ENCODE assay signal across 1 cellular context in the genomic region with DNA sequence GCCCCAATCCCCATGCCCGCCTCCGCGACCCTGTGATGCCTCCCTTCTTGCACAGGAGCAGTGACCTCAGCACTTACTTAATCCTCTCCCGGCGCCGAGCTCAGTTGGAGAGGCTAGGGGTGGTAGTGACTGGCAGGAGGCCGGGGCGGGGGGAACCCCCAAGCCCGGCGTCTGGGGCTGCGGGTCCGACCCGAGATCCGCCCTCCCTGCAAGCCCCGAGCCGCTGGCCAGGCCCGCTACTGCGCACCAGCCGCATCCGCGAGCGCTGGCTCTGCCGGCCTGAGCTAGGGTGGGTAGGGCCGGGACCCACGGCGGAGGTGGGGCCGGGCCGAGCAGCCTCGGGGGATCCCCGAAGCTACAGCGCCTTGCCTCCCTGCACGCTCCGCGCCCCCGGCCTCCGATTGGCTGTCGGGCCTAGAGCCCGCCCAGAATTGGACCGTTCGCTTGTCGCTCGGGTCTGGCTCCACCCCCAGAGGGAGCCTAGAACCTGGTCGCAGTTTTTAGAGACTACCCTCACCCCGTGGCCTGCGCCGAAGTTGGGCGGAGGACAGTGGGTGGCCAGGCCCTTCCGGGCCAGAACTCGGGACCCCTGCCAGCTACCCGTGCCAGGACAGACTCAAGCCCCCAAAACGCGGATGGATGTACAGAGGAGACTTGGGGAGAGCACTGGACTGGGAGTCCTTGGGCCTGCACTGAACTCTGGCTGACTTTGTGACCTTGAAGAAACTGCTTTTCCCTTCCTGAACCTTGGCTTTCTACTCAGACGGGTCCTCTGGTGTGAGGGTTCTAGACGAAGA.
TF ChIP-seq lines count a peak whose summit lies in the region.

A gene (minus strand): TSS at position 362 of the 797 bp plus-strand sequence. CDS start 2,048 bp downstream, outside the sequence.

TF ChIP-seq in K562, 482 proteins besides CTCF, POLR2A, EP300 and RAD21 (continued from another document):
- TF ChIP-seq, protein P1, sequence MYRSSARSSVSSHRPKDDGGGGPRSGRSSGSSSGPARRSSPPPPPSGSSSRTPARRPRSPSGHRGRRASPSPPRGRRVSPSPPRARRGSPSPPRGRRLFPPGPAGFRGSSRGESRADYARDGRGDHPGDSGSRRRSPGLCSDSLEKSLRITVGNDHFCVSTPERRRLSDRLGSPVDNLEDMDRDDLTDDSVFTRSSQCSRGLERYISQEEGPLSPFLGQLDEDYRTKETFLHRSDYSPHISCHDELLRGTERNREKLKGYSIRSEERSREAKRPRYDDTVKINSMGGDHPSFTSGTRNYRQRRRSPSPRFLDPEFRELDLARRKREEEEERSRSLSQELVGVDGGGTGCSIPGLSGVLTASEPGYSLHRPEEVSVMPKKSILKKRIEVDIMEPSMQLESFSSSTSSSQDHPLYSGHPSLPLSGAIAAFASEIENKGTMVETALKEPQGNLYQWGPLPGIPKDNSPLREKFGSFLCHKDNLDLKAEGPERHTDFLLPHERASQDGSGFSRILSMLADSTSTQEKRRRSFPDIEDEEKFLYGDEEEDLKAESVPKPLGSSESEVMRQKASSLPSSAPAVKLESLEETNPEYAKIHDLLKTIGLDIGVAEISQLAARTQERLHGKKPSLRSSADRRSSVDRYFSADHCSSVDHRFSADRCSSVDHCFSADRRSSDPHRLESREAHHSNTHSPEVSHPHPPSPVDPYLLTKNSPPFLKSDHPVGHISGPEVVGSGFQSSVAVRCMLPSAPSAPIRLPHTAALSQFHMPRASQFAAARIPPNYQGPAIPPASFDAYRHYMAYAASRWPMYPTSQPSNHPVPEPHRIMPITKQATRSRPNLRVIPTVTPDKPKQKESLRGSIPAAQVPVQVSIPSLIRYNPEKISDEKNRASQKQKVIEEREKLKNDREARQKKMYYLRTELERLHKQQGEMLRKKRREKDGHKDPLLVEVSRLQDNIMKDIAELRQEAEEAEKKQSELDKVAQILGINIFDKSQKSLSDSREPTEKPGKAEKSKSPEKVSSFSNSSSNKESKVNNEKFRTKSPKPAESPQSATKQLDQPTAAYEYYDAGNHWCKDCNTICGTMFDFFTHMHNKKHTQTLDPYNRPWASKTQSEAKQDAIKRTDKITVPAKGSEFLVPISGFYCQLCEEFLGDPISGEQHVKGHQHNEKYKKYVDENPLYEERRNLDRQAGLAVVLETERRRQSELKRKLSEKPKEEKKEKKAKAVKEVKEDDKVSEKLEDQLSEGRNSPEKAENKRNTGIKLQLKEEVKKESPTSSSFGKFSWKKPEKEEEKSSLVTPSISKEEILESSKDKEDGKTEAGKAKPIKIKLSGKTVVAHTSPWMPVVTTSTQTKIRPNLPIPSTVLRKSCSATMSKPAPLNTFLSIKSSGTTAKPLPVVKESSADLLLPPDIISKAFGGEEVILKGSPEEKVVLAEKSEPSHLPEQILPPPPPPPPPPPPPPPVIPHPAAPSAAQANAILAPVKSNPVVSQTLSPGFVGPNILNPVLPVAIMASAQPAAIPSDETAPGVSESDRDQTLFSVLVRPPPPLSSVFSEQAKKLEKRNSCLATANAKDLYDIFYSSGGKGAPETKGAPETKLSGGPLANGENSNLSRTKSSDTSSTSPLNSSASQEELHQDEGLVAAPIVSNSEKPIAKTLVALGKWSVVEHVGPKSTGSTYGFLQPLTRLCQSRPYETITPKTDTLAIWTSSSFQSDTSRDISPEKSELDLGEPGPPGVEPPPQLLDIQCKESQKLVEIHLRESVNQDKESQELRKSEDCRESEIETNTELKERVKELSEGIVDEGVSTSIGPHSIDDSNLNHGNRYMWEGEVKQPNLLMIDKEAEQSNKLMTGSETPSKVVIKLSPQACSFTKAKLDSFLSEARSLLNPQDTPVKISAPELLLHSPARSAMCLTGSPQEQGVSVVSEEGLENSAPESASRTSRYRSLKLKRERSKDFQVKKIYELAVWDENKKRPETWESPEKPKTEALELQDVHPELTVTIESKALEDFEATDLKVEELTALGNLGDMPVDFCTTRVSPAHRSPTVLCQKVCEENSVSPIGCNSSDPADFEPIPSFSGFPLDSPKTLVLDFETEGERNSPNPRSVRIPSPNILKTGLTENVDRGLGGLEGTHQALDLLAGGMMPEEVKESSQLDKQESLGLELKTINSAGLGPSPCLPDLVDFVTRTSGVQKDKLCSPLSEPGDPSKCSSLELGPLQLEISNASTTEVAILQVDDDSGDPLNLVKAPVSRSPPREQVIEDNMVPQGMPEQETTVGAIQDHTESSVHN (IDR thresholded peaks at IDR 0.05; ENCODE audit: borderline replicate concordance in 1 of 2, low read depth in 1 of 2), result no peak
- no peak for TF ChIP-seq DACH1 (IDR thresholded peaks at IDR 0.05; ENCODE audit: partially characterized antibody)
- TF ChIP-seq TEAD1 (CRISPR knock-in tag; IDR thresholded peaks at IDR 0.05), result no peak
- no peak for TF ChIP-seq PML (IDR thresholded peaks at IDR 0.05; ENCODE audit: low read length)
- TF ChIP-seq CSDE1 (IDR thresholded peaks at IDR 0.05), result no peak
- TF ChIP-seq FOXM1 (IDR thresholded peaks at IDR 0.05; ENCODE audit: low read depth), result no peak
- TF ChIP-seq FOXM1 (CRISPR knock-in tag; IDR thresholded peaks at IDR 0.05; ENCODE audit: low read depth), result no peak
- TF ChIP-seq ZNF354B (CRISPR knock-in tag; IDR thresholded peaks at IDR 0.05), result no peak
- TF ChIP-seq LARP7 (IDR thresholded peaks at IDR 0.05), result no peak
- no peak for TF ChIP-seq NFRKB (IDR thresholded peaks at IDR 0.05; ENCODE audit: low read depth)
- no peak for TF ChIP-seq RHOXF2B (CRISPR knock-in tag; conservative IDR thresholded peaks at IDR 0.05)
- no peak for TF ChIP-seq ZNF408 (CRISPR knock-in tag; IDR thresholded peaks at IDR 0.05; ENCODE audit: low read depth)
- no peak for TF ChIP-seq ZNF830 (CRISPR knock-in tag; IDR thresholded peaks at IDR 0.05)
- no peak for TF ChIP-seq RBM14 (IDR thresholded peaks at IDR 0.05; ENCODE audit: borderline replicate concordance, insufficient read depth, low read depth, low read length)
- peak; percentile 51 for TF ChIP-seq POLR2G (IDR thresholded peaks at IDR 0.05; ENCODE audit: low read depth, low read length)
- TF ChIP-seq PYGO2 (tag; IDR thresholded peaks at IDR 0.05), result no peak
- no peak for TF ChIP-seq ZNF780A (CRISPR knock-in tag; IDR thresholded peaks at IDR 0.05)
- no peak for TF ChIP-seq NR1H2 (CRISPR knock-in tag; IDR thresholded peaks at IDR 0.05)
- TF ChIP-seq, protein P2, sequence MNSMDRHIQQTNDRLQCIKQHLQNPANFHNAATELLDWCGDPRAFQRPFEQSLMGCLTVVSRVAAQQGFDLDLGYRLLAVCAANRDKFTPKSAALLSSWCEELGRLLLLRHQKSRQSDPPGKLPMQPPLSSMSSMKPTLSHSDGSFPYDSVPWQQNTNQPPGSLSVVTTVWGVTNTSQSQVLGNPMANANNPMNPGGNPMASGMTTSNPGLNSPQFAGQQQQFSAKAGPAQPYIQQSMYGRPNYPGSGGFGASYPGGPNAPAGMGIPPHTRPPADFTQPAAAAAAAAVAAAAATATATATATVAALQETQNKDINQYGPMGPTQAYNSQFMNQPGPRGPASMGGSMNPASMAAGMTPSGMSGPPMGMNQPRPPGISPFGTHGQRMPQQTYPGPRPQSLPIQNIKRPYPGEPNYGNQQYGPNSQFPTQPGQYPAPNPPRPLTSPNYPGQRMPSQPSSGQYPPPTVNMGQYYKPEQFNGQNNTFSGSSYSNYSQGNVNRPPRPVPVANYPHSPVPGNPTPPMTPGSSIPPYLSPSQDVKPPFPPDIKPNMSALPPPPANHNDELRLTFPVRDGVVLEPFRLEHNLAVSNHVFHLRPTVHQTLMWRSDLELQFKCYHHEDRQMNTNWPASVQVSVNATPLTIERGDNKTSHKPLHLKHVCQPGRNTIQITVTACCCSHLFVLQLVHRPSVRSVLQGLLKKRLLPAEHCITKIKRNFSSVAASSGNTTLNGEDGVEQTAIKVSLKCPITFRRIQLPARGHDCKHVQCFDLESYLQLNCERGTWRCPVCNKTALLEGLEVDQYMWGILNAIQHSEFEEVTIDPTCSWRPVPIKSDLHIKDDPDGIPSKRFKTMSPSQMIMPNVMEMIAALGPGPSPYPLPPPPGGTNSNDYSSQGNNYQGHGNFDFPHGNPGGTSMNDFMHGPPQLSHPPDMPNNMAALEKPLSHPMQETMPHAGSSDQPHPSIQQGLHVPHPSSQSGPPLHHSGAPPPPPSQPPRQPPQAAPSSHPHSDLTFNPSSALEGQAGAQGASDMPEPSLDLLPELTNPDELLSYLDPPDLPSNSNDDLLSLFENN (IDR thresholded peaks at IDR 0.05; ENCODE audit: low read depth in 2 of 2, low read length in 2 of 2), result no peak
- no peak for TF ChIP-seq SMARCA4 (IDR thresholded peaks at IDR 0.05)
- no peak for TF ChIP-seq MCM7 (IDR thresholded peaks at IDR 0.05)
- no peak for TF ChIP-seq OTX1 (CRISPR knock-in tag; IDR thresholded peaks at IDR 0.05)
- TF ChIP-seq, protein P3, sequence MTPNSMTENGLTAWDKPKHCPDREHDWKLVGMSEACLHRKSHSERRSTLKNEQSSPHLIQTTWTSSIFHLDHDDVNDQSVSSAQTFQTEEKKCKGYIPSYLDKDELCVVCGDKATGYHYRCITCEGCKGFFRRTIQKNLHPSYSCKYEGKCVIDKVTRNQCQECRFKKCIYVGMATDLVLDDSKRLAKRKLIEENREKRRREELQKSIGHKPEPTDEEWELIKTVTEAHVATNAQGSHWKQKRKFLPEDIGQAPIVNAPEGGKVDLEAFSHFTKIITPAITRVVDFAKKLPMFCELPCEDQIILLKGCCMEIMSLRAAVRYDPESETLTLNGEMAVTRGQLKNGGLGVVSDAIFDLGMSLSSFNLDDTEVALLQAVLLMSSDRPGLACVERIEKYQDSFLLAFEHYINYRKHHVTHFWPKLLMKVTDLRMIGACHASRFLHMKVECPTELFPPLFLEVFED (CRISPR knock-in tag; conservative IDR thresholded peaks at IDR 0.05), result no peak
- TF ChIP-seq NUFIP1 (IDR thresholded peaks at IDR 0.05; ENCODE audit: partially characterized antibody), result no peak
- TF ChIP-seq PHF8 (IDR thresholded peaks at IDR 0.05; ENCODE audit: borderline replicate concordance, low read length), result peak; percentile 42; the same call in 1 of the 2 replicates
- TF ChIP-seq ETV5 (CRISPR knock-in tag; IDR thresholded peaks at IDR 0.05; ENCODE audit: low read depth), result no peak
- no peak for TF ChIP-seq XRCC4 (IDR thresholded peaks at IDR 0.05; ENCODE audit: extremely low read depth, insufficient read depth, insufficient read length)
- TF ChIP-seq THRAP3 (IDR thresholded peaks at IDR 0.05; ENCODE audit: borderline replicate concordance), result no peak
- TF ChIP-seq TCF3 (CRISPR knock-in tag; IDR thresholded peaks at IDR 0.05), result no peak
- no peak for TF ChIP-seq ZNF253 (CRISPR knock-in tag; conservative IDR thresholded peaks at IDR 0.05)
- TF ChIP-seq, protein P4, sequence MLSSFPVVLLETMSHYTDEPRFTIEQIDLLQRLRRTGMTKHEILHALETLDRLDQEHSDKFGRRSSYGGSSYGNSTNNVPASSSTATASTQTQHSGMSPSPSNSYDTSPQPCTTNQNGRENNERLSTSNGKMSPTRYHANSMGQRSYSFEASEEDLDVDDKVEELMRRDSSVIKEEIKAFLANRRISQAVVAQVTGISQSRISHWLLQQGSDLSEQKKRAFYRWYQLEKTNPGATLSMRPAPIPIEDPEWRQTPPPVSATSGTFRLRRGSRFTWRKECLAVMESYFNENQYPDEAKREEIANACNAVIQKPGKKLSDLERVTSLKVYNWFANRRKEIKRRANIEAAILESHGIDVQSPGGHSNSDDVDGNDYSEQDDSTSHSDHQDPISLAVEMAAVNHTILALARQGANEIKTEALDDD (IDR thresholded peaks at IDR 0.05), result no peak
- no peak for TF ChIP-seq POLR3A (IDR thresholded peaks at IDR 0.05; ENCODE audit: borderline replicate concordance, extremely low read depth, insufficient read depth, insufficient read length)
- TF ChIP-seq DDX20 (tag; IDR thresholded peaks at IDR 0.05; ENCODE audit: low read depth), result no peak
- no peak for TF ChIP-seq HLTF (IDR thresholded peaks at IDR 0.05)
- TF ChIP-seq CC2D1A (IDR thresholded peaks at IDR 0.05), result 0 out of 2 replicates have a peak, but pooled peaks have one; percentile 13
- TF ChIP-seq NR3C1 (CRISPR knock-in tag; IDR thresholded peaks at IDR 0.05), result no peak
- no peak for TF ChIP-seq KLF13 (tag; IDR thresholded peaks at IDR 0.05; ENCODE audit: borderline replicate concordance, low read depth)
- no peak for TF ChIP-seq SIX5 (IDR thresholded peaks at IDR 0.05; ENCODE audit: borderline replicate concordance in 1 of 2, insufficient read depth in 1 of 2, low read depth in 1 of 2, low read length in 2 of 2)
- TF ChIP-seq, protein P5, sequence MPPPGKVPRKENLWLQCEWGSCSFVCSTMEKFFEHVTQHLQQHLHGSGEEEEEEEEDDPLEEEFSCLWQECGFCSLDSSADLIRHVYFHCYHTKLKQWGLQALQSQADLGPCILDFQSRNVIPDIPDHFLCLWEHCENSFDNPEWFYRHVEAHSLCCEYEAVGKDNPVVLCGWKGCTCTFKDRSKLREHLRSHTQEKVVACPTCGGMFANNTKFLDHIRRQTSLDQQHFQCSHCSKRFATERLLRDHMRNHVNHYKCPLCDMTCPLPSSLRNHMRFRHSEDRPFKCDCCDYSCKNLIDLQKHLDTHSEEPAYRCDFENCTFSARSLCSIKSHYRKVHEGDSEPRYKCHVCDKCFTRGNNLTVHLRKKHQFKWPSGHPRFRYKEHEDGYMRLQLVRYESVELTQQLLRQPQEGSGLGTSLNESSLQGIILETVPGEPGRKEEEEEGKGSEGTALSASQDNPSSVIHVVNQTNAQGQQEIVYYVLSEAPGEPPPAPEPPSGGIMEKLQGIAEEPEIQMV (tag; conservative IDR thresholded peaks at IDR 0.05; ENCODE audit: low read depth), result no peak
- TF ChIP-seq BDP1 (IDR thresholded peaks at IDR 0.05; ENCODE audit: insufficient read depth, insufficient read length), result no peak
- no peak for TF ChIP-seq ZNF12 (CRISPR knock-in tag; IDR thresholded peaks at IDR 0.05)
- TF ChIP-seq NR2F6 (CRISPR knock-in tag; IDR thresholded peaks at IDR 0.05), result no peak
- no peak for TF ChIP-seq HMGN3 (IDR thresholded peaks at IDR 0.05; ENCODE audit: borderline replicate concordance, extremely low read depth, insufficient read length, low read depth, low read length)
- no peak for TF ChIP-seq ZNF165 (CRISPR knock-in tag; IDR thresholded peaks at IDR 0.05; ENCODE audit: borderline replicate concordance)
- TF ChIP-seq, protein P6, sequence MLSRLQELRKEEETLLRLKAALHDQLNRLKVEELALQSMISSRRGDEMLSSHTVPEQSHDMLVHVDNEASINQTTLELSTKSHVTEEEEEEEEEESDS (CRISPR knock-in tag; IDR thresholded peaks at IDR 0.05), result no peak
- no peak for TF ChIP-seq SMARCA5 (IDR thresholded peaks at IDR 0.05)
- TF ChIP-seq L3MBTL2 (IDR thresholded peaks at IDR 0.05), result peak; percentile 50; the same call in 1 of the 2 replicates
- TF ChIP-seq, protein P7, sequence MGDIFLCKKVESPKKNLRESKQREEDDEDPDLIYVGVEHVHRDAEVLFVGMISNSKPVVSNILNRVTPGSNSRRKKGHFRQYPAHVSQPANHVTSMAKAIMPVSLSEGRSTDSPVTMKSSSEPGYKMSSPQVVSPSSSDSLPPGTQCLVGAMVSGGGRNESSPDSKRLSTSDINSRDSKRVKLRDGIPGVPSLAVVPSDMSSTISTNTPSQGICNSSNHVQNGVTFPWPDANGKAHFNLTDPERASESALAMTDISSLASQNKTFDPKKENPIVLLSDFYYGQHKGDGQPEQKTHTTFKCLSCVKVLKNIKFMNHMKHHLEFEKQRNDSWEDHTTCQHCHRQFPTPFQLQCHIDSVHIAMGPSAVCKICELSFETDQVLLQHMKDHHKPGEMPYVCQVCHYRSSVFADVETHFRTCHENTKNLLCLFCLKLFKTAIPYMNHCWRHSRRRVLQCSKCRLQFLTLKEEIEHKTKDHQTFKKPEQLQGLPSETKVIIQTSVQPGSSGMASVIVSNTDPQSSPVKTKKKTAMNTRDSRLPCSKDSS (IDR thresholded peaks at IDR 0.05; ENCODE audit: low read depth, partially characterized antibody), result no peak
